Comparison of ENCODE assay signal across 22 cellular contexts in genomic region chr2:38765149-38765548, GRCh38. TPM values are rescaled to one million over a fixed set of nuclear protein-coding genes. Genes with fewer than 3 reads are reported as not detected.
DNase-seq lines count a peak whose midpoint lies in the region; ATAC-seq, FAIRE-seq and TF ChIP-seq lines count a peak whose summit lies in the region.
"Had no signal": no experiment of that assay in that cellular context is flagged by ENCODE, and none has a peak within 500 bp of the region (broad histone marks: within the 10 kb centered on the region; RNA-seq: fewer than 3 reads in every experiment).

No MANE protein-coding gene starts in this region.

- TF ChIP-seq EP300 in K562 (IDR thresholded peaks at IDR 0.05; ENCODE audit: low read length): no peak

- ATAC-seq in K562 (no peak), upper lobe of right lung (no peak), GM18861 (IDR thresholded peaks at IDR 0.05; ENCODE audit: unreplicated experiment) (no peak)
- ATAC-seq: naive thymus-derived CD8-positive, alpha-beta T cell; Right ventricle myocardium inferior; T-helper 17 cell had no signal

- dilution Hi-C loops in keratinocyte (cut with MboI; ENCODE audit: extremely low pct_ligation_motif_present, low sequenced_read_pairs): no loop called here

- H3K9ac ChIP-seq in K562 (ENCODE audit: insufficient read depth in 1 of 2, low read depth in 2 of 2, low read length in 2 of 2) (no peak overlapping the region), keratinocyte (ENCODE audit: control insufficient read depth, extremely low read depth, insufficient read depth, low read length) (no peak overlapping the region)

- no peak for TF ChIP-seq RAD21 in K562 (CRISPR knock-in tag; conservative IDR thresholded peaks at IDR 0.05 in 1 of 2, IDR thresholded peaks at IDR 0.05 in 1 of 2)

- H2AFZ ChIP-seq in K562 (ENCODE audit: low read depth, low read length) (peak overlapping the region; percentile 38; the same call in 1 of the 2 replicates), keratinocyte (ENCODE audit: control insufficient read depth, low read length) (no peak overlapping the region)

- H3K4me1 ChIP-seq in K562 (replicated peaks in 1 of 2; ENCODE audit: control insufficient read depth in 2 of 2, insufficient read depth in 2 of 2, low read length in 2 of 2) (no peaks in the 10 kb centered on the region), keratinocyte (ENCODE audit: control insufficient read depth, extremely low read depth, insufficient read depth, low read length) (peaks cover 22% of the 10 kb centered on the region), upper lobe of right lung (no peaks in the 10 kb centered on the region)

- no peak overlapping the region for H3K4me3 ChIP-seq in AG10803 (ENCODE audit: low read length)
- no peak overlapping the region for H3K4me3 ChIP-seq in K562
- peak overlapping the region in 1 of 3 experiments; percentile 15 for H3K4me3 ChIP-seq in keratinocyte (ENCODE audit: control insufficient read depth in 2 of 3, extremely low read depth in 1 of 3, insufficient read depth in 2 of 3, low read depth in 1 of 3, low read length in 3 of 3)
- H3K4me3 ChIP-seq in upper lobe of right lung: no peak overlapping the region
- H3K4me3 ChIP-seq in H7 (ENCODE audit: insufficient read depth, low read depth, low read length): no peak overlapping the region
- H3K4me3 ChIP-seq: cardiac muscle cell, esophagus squamous epithelium had no signal

- no peak for TF ChIP-seq CTCF in AG10803 (conservative IDR thresholded peaks at IDR 0.05; ENCODE audit: low read length)
- no peak for TF ChIP-seq CTCF in K562 (IDR thresholded peaks at IDR 0.05 in 2 of 3, conservative IDR thresholded peaks at IDR 0.05 in 1 of 3; ENCODE audit: insufficient read depth in 2 of 3, low read depth in 1 of 3, low read length in 3 of 3)
- TF ChIP-seq CTCF in keratinocyte (optimal IDR thresholded peaks at IDR 0.05 in 1 of 3, IDR thresholded peaks at IDR 0.05 in 1 of 3, conservative IDR thresholded peaks at IDR 0.05 in 1 of 3; ENCODE audit: extremely low read depth in 1 of 3, insufficient read depth in 2 of 3, low read length in 3 of 3): no peak
- no peak for TF ChIP-seq CTCF in upper lobe of right lung (IDR thresholded peaks at IDR 0.05)

- POLR2A ChIA-PET in K562 (lab: Yijun Ruan, JAX): interaction anchor here (9.0 kb wide), 1 partner anchor 13 kb away, joined by 107 read pairs; the partner anchor contains the start of gene SRSF7

- H3K27me3 ChIP-seq in K562 (ENCODE audit: control insufficient read depth in 2 of 2, insufficient read depth in 2 of 2, low read length in 2 of 2): no peaks in the 10 kb centered on the region
- no peaks in the 10 kb centered on the region for H3K27me3 ChIP-seq in keratinocyte (ENCODE audit: control insufficient read depth, extremely low read depth, insufficient read depth, low read length)
- H3K27me3 ChIP-seq in upper lobe of right lung: no peaks in the 10 kb centered on the region
- no peaks in the 10 kb centered on the region for H3K27me3 ChIP-seq in H7 (ENCODE audit: control insufficient read depth, insufficient read depth, low read length)
- H3K27me3 ChIP-seq: cardiac muscle cell, esophagus squamous epithelium had no signal

- no peaks in the 10 kb centered on the region for H3K9me1 ChIP-seq in K562 (ENCODE audit: control insufficient read depth, insufficient read depth, low read length)
- no peaks in the 10 kb centered on the region for H3K9me1 ChIP-seq in keratinocyte (ENCODE audit: control insufficient read depth, extremely low read depth, insufficient read depth, low read length)

- no peak for TF ChIP-seq POLR2A in K562 (conservative IDR thresholded peaks at IDR 0.05)

- H3K9me3 ChIP-seq in K562 (replicated peaks; ENCODE audit: control insufficient read depth, insufficient read depth, low read depth, low read length) (no peaks in the 10 kb centered on the region), keratinocyte (ENCODE audit: control insufficient read depth, low read depth, low read length) (no peaks in the 10 kb centered on the region), upper lobe of right lung (no peaks in the 10 kb centered on the region)
- H3K9me3 ChIP-seq: esophagus squamous epithelium had no signal

- in situ Hi-C loops in K562 (cut with MboI): no loop called here

- 45% methylated on average over 4 of the region's 4 CpGs for WGBS in K562 (ENCODE audit: insufficient coverage, low coverage, missing lambda C conversion rate)

- H3K36me3 ChIP-seq in K562 (ENCODE audit: control insufficient read depth, insufficient read depth, low read length) (no peaks in the 10 kb centered on the region), keratinocyte (ENCODE audit: control insufficient read depth in 2 of 2, extremely low read depth in 1 of 2, insufficient read depth in 2 of 2, low read length in 2 of 2) (no peaks in the 10 kb centered on the region), upper lobe of right lung (no peaks in the 10 kb centered on the region), H7 (replicated peaks; ENCODE audit: control insufficient read depth, insufficient read depth, low read length) (no peaks in the 10 kb centered on the region)
- H3K36me3 ChIP-seq: cardiac muscle cell, esophagus squamous epithelium had no signal

- no peaks in the 10 kb centered on the region for H3K79me2 ChIP-seq in K562 (ENCODE audit: control insufficient read depth, insufficient read depth, low read length)
- no peaks in the 10 kb centered on the region for H3K79me2 ChIP-seq in keratinocyte (ENCODE audit: control insufficient read depth, insufficient read depth, low read length)

- no peaks in the 10 kb centered on the region for H4K20me1 ChIP-seq in K562 (replicated peaks; ENCODE audit: control insufficient read depth, insufficient read depth, low read length)
- no peaks in the 10 kb centered on the region for H4K20me1 ChIP-seq in keratinocyte (ENCODE audit: control insufficient read depth, extremely low read depth, insufficient read depth, low read length)

- no TSS peak for BruUV-seq in K562 (replicated peaks; lab: Mats Ljungman, UMichigan)

- FAIRE-seq in K562 (lab: Jason Lieb, UNC) (no peak), keratinocyte (lab: Jason Lieb, UNC) (peak; percentile 36)
- FAIRE-seq: kidney had no signal

- H3K27ac ChIP-seq in K562 (ENCODE audit: extremely low read depth, low read depth, low read length) (no peak overlapping the region), keratinocyte (ENCODE audit: control insufficient read depth, insufficient read depth, low read length) (peak overlapping the region; percentile 42), upper lobe of right lung (no peak overlapping the region)
- H3K27ac ChIP-seq: cardiac muscle cell, esophagus squamous epithelium, HL-60 had no signal

- H3K4me2 ChIP-seq in K562 (ENCODE audit: insufficient read depth, low read length): no peak overlapping the region
- H3K4me2 ChIP-seq in keratinocyte (ENCODE audit: control insufficient read depth, extremely low read depth, insufficient read depth, low read depth, low read length): peak overlapping the region; percentile 69

- DNase-seq in AG10803 (ENCODE audit: low read depth) (peak; percentile 77), LHCN-M2 (ENCODE audit: low read depth) (peak; percentile 57), K562 (ENCODE audit: extremely low read depth in 1 of 4, low spot score in 3 of 4) (no peak), keratinocyte (ENCODE audit: low read depth, low spot score) (no peak), upper lobe of right lung (no peak), SKM-1 treated with dmso at 0.1 percent for 144 hours (lab: John Stamatoyannopoulos, UW; ENCODE audit: unreplicated experiment) (no peak), H7 (no peak)
- DNase-seq: activated CD8-positive, alpha-beta memory T cell treated with anti-CD3 and anti-CD28 coated beads for 24 hours; Calu3; esophagus squamous epithelium; KG1; kidney; naive thymus-derived CD8-positive, alpha-beta T cell; NCI-H1092; NCI-H2081 treated with DMSO at 0.1 percent for 48 hours; NCI-H510A treated with DMSO at 0.1 percent for 48 hours; stimulated activated CD4-positive, alpha-beta T cell treated with anti-CD3 and anti-CD28 coated beads, Interleukin-2, amount 100 ng/mL, for 24 hours; T-helper 17 cell had no signal

- intact Hi-C loops in K562 (cut with micrococcal nuclease): no loop called here
- intact Hi-C loops in upper lobe of right lung (cut with DNase I): no loop called here

- CTCF ChIA-PET in K562 (lab: Yijun Ruan, JAX; ENCODE audit: low intra/inter-chr PET ratio): no interaction called here

RNA-seq across cellular contexts. Expression of gene GEMIN6, which starts 12.9 kb away (rescaled TPM):
- total RNA-seq in LHCN-M2 (2014; rRNA removed): 14.4 and 14.9 TPM in 2 replicates
- polyA plus RNA-seq in LHCN-M2 (2012): 15.1 TPM
- total RNA-seq in K562 (2011; cell fraction: chromatin; rRNA removed; ENCODE audit: low replicate concordance): 5.5 and 7.4 TPM in 2 replicates
- 3.2 TPM in 2 replicates for total RNA-seq in K562 (2011; cell fraction: nucleolus; rRNA removed)
- total RNA-seq in K562 (2011; cell fraction: nucleoplasm; rRNA removed): 4.1 and 8.1 TPM in 2 replicates
- total RNA-seq in K562 (2014; rRNA removed): 12.3 and 18.3 TPM in 2 replicates
- 31.6 and 32.4 TPM in 2 replicates for total RNA-seq in K562 (2014; rRNA removed; fragmentation: Illumina TruSeq; extraction: Trizol)
- 20.3 and 21.8 TPM in 2 replicates for total RNA-seq in K562 (2015; rRNA removed; fragmentation: Illumina TruSeq; extraction: Trizol)
- 15.9 and 19.3 TPM in 2 replicates for total RNA-seq in K562 (2021)
- 18.0 and 28.4 TPM in 2 replicates for polyA plus RNA-seq in K562 (2011; rRNA removed)
- polyA plus RNA-seq in K562 (2011; cell fraction: cytosol; rRNA removed): 6.1 and 10.2 TPM in 2 replicates
- polyA plus RNA-seq in K562 (2011; cell fraction: nucleus; rRNA removed): 3.8 and 6.4 TPM in 2 replicates
- polyA plus RNA-seq in K562 (2012): 6.1 and 13.3 TPM in 2 replicates
- polyA plus RNA-seq in K562 (2014; fragmentation: Illumina TruSeq; extraction: Trizol): 12.0 and 12.5 TPM in 2 replicates
- 10 to 100 TPM; 48.5 to 58.6 TPM for polyA plus RNA-seq in K562 (2014; fragmentation: Nextera tagmentation; extraction: Ambion mirVana)
- 14.5 and 17.4 TPM in 2 replicates for polyA plus RNA-seq in K562 (2014; rRNA removed)
- 9.7 and 11.4 TPM in 2 replicates for polyA minus RNA-seq in K562 (2011; rRNA and poly(A)+ RNA removed)
- 4.4 and 6.8 TPM in 2 replicates for polyA minus RNA-seq in K562 (2011; cell fraction: cytosol; rRNA and poly(A)+ RNA removed)
- 0.81 and 2.4 TPM in 2 replicates for polyA minus RNA-seq in K562 (2011; cell fraction: nucleus; rRNA and poly(A)+ RNA removed)
- 17.3 to 29.1 TPM (median 20.2 TPM) in 3 replicates for polyA plus RNA-seq in keratinocyte
- polyA plus RNA-seq in keratinocyte (2011; ENCODE audit: low read depth): 13.8 TPM
- polyA plus RNA-seq in keratinocyte (2011; cell fraction: cytosol; rRNA removed): 16.6 and 26.0 TPM in 2 replicates
- polyA plus RNA-seq in keratinocyte (2011; cell fraction: nucleus; rRNA removed): 7.9 and 9.8 TPM in 2 replicates
- polyA plus RNA-seq in keratinocyte (2012; ENCODE audit: low replicate concordance): 11.6 and 20.7 TPM in 2 replicates
- 3.7 to 6.0 TPM (median 4.2 TPM) in 3 replicates for polyA minus RNA-seq in keratinocyte
- 5.6 TPM for polyA minus RNA-seq in keratinocyte (2011; cell fraction: cytosol; rRNA and poly(A)+ RNA removed)
- polyA minus RNA-seq in keratinocyte (2011; cell fraction: nucleus; rRNA and poly(A)+ RNA removed): 3.2 and 3.6 TPM in 2 replicates
- 10.6 TPM for total RNA-seq in upper lobe of right lung
- 17.6 and 22.2 TPM in 2 replicates for total RNA-seq in H7 (2014; rRNA removed; shearing (Covaris generic))

RNA-seq across cellular contexts. Expression of gene SRSF7, which starts 14.0 kb away (rescaled TPM):
- total RNA-seq in LHCN-M2 (2014; rRNA removed): 178 and 208 TPM in 2 replicates
- polyA plus RNA-seq in LHCN-M2 (2012): 146 TPM
- 208 and 463 TPM in 2 replicates for total RNA-seq in K562 (2011; cell fraction: chromatin; rRNA removed; ENCODE audit: low replicate concordance)
- 149 and 153 TPM in 2 replicates for total RNA-seq in K562 (2011; cell fraction: nucleolus; rRNA removed)
- total RNA-seq in K562 (2011; cell fraction: nucleoplasm; rRNA removed): 214 TPM in 2 replicates
- total RNA-seq in K562 (2014; rRNA removed): 219 and 241 TPM in 2 replicates
- 336 and 371 TPM in 2 replicates for total RNA-seq in K562 (2014; rRNA removed; fragmentation: Illumina TruSeq; extraction: Trizol)
- total RNA-seq in K562 (2015; rRNA removed; fragmentation: Illumina TruSeq; extraction: Trizol): 393 and 420 TPM in 2 replicates
- 293 and 315 TPM in 2 replicates for total RNA-seq in K562 (2021)
- 519 and 726 TPM in 2 replicates for polyA plus RNA-seq in K562 (2011; rRNA removed)
- 154 and 268 TPM in 2 replicates for polyA plus RNA-seq in K562 (2011; cell fraction: cytosol; rRNA removed)
- 495 and 660 TPM in 2 replicates for polyA plus RNA-seq in K562 (2011; cell fraction: nucleus; rRNA removed)
- 248 and 386 TPM in 2 replicates for polyA plus RNA-seq in K562 (2012)
- polyA plus RNA-seq in K562 (2014; fragmentation: Illumina TruSeq; extraction: Trizol): 316 and 323 TPM in 2 replicates
- polyA plus RNA-seq in K562 (2014; fragmentation: Nextera tagmentation; extraction: Ambion mirVana): 100 to 1,000 TPM; 696 to 706 TPM
- 375 and 380 TPM in 2 replicates for polyA plus RNA-seq in K562 (2014; rRNA removed)
- 547 and 760 TPM in 2 replicates for polyA minus RNA-seq in K562 (2011; rRNA and poly(A)+ RNA removed)
- 130 and 176 TPM in 2 replicates for polyA minus RNA-seq in K562 (2011; cell fraction: cytosol; rRNA and poly(A)+ RNA removed)
- polyA minus RNA-seq in K562 (2011; cell fraction: nucleus; rRNA and poly(A)+ RNA removed): 174 and 299 TPM in 2 replicates
- 193 to 316 TPM (median 229 TPM) in 3 replicates for polyA plus RNA-seq in keratinocyte
- 70.5 TPM for polyA plus RNA-seq in keratinocyte (2011; ENCODE audit: low read depth)
- 126 and 150 TPM in 2 replicates for polyA plus RNA-seq in keratinocyte (2011; cell fraction: cytosol; rRNA removed)
- 166 and 255 TPM in 2 replicates for polyA plus RNA-seq in keratinocyte (2011; cell fraction: nucleus; rRNA removed)
- 72.0 and 168 TPM in 2 replicates for polyA plus RNA-seq in keratinocyte (2012; ENCODE audit: low replicate concordance)
- 87.9 to 182 TPM (median 109 TPM) in 3 replicates for polyA minus RNA-seq in keratinocyte
- 75.2 TPM for polyA minus RNA-seq in keratinocyte (2011; cell fraction: cytosol; rRNA and poly(A)+ RNA removed)
- 42.4 and 62.1 TPM in 2 replicates for polyA minus RNA-seq in keratinocyte (2011; cell fraction: nucleus; rRNA and poly(A)+ RNA removed)
- total RNA-seq in upper lobe of right lung: 112 TPM
- 140 and 206 TPM in 2 replicates for total RNA-seq in H7 (2014; rRNA removed; shearing (Covaris generic))

Comparison
In these comparisons a context has a peak if more than half of its experiments do, and no peak if none do; other contexts are left out.
1. DNase-seq: peak in AG10803 (single experiment) and LHCN-M2 (single experiment); none in K562 (0 of 4), keratinocyte (single experiment), upper lobe of right lung (single experiment), SKM-1 treated with dmso at 0.1 percent for 144 hours (single experiment) and H7 (single experiment).